Comparison of ENCODE assay signal across 1 cellular context in genomic region chr13:74825170-74825948, GRCh38.
A peak's percentile ranks its signal among the peaks of the same experiment; 100 is the strongest.
TF ChIP-seq lines count a peak whose summit lies in the region.

No MANE protein-coding gene starts in this region.

TF ChIP-seq in A549, 52 proteins besides CTCF, POLR2A, EP300 and RAD21 (continued from another document):
- TF ChIP-seq ATOH8 (CRISPR knock-in tag; IDR thresholded peaks at IDR 0.05; ENCODE audit: low read depth): no peak
- TF ChIP-seq HDAC2 (IDR thresholded peaks at IDR 0.05): no peak
- peak; percentile 60 to 79 for TF ChIP-seq CEBPB (IDR thresholded peaks at IDR 0.05)
- TF ChIP-seq ZFP36 (IDR thresholded peaks at IDR 0.05; ENCODE audit: borderline replicate concordance, partially characterized antibody): no peak
- TF ChIP-seq JUN (IDR thresholded peaks at IDR 0.05): no peak
- no peak for TF ChIP-seq PBX3 (IDR thresholded peaks at IDR 0.05)
- TF ChIP-seq CHD4 (IDR thresholded peaks at IDR 0.05; ENCODE audit: borderline replicate concordance): no peak
- TF ChIP-seq HES2 (IDR thresholded peaks at IDR 0.05): peak; percentile 64; the same call in 1 of the 2 replicates
- no peak for TF ChIP-seq NR3C1 (IDR thresholded peaks at IDR 0.05)
- TF ChIP-seq JUNB (IDR thresholded peaks at IDR 0.05): peak; percentile 74; the same call in 1 of the 2 replicates
- no peak for TF ChIP-seq RNF2 (IDR thresholded peaks at IDR 0.05; ENCODE audit: borderline replicate concordance, low read depth)
- peak; percentile 48; the same call in 1 of the 2 replicates for TF ChIP-seq GATA3 (IDR thresholded peaks at IDR 0.05; ENCODE audit: borderline replicate concordance)
